In genomic region chr6:13420269-13420668, GRCh38 we compare ENCODE assay signal across 15 cellular contexts.
DNase-seq lines count a peak whose midpoint lies in the region; ATAC-seq and TF ChIP-seq lines count a peak whose summit lies in the region.
"Had no signal": no experiment of that assay in that cellular context is flagged by ENCODE, and none has a peak within 500 bp of the region (broad histone marks: within the 10 kb centered on the region; RNA-seq: fewer than 3 reads in every experiment).

No MANE protein-coding gene starts in this region.

- intact Hi-C loops in left ventricle myocardium inferior (cut with micrococcal nuclease): loop anchor here (10.0 kb wide), 1 partner anchor 65 kb away; the partner anchor contains the start of gene GFOD1

- H3K4me3 Mint-ChIP-seq in activated naive CD8-positive, alpha-beta T cell treated with anti-CD3 and anti-CD28 coated beads, Interleukin-2, amount 50 U/mL, for 24 hours: no peak overlapping the region
- H3K4me3 Mint-ChIP-seq: activated T-cell treated with anti-CD3 and anti-CD28 coated beads, Interleukin-2, amount 50 U/mL, for 24 hours had no signal

- no peak overlapping the region for H3K4ac ChIP-seq in trophoblast cell (ENCODE audit: low read depth, low read length)

- H3K36me3 ChIP-seq in DOHH2 (ENCODE audit: control insufficient read depth, low read length) (no peaks in the 10 kb centered on the region), left ventricle myocardium inferior (no peaks in the 10 kb centered on the region), trophoblast cell (ENCODE audit: control insufficient read depth in 1 of 2, insufficient read depth in 2 of 2, low read length in 2 of 2) (no peaks in the 10 kb centered on the region), BE2C (no peaks in the 10 kb centered on the region)

- TF ChIP-seq CTCF in DOHH2 (IDR thresholded peaks at IDR 0.05; ENCODE audit: low read depth, low read length, poor library complexity, severe bottlenecking) (no peak), left ventricle myocardium inferior (IDR thresholded peaks at IDR 0.05; ENCODE audit: borderline replicate concordance) (no peak), coronary artery (IDR thresholded peaks at IDR 0.05) (no peak), BE2C (IDR thresholded peaks at IDR 0.05; ENCODE audit: low read depth, low read length) (no peak)

- peaks cover 13% of the 10 kb centered on the region for H3K4me1 ChIP-seq in DOHH2 (ENCODE audit: control insufficient read depth, low read length)
- H3K4me1 ChIP-seq in left ventricle myocardium inferior: peaks cover 92% of the 10 kb centered on the region
- peaks cover 23 to 26% of the 10 kb centered on the region in 2 experiments for H3K4me1 ChIP-seq in trophoblast cell (ENCODE audit: control insufficient read depth in 1 of 2, insufficient read depth in 2 of 2, low read length in 2 of 2)
- H3K4me1 ChIP-seq in BE2C: peaks cover 8% of the 10 kb centered on the region; the same call in 1 of the 2 replicates

- H3K79me2 ChIP-seq in DOHH2 (ENCODE audit: control insufficient read depth, low read length) (no peaks in the 10 kb centered on the region), trophoblast cell (ENCODE audit: control insufficient read depth, insufficient read depth, low read length, poor library complexity) (peaks cover 2% of the 10 kb centered on the region)

- H4K12ac ChIP-seq in trophoblast cell (ENCODE audit: low read depth, low read length): no peak overlapping the region

- H3K27me3 ChIP-seq in DOHH2 (ENCODE audit: control insufficient read depth, low read length) (no peaks in the 10 kb centered on the region), left ventricle myocardium inferior (ENCODE audit: low read depth) (no peaks in the 10 kb centered on the region), trophoblast cell (ENCODE audit: insufficient read depth, low read length) (no peaks in the 10 kb centered on the region), BE2C (no peaks in the 10 kb centered on the region)

- peaks cover 30% of the 10 kb centered on the region for H3K36me3 Mint-ChIP-seq in activated naive CD8-positive, alpha-beta T cell treated with anti-CD3 and anti-CD28 coated beads, Interleukin-2, amount 50 U/mL, for 24 hours (ENCODE audit: low read depth)

- no peak overlapping the region for H2AFZ ChIP-seq in trophoblast cell (ENCODE audit: insufficient read depth, low read length, poor library complexity)

- peaks cover 15% of the 10 kb centered on the region for H3K79me1 ChIP-seq in trophoblast cell (ENCODE audit: low read length)

- peak overlapping the region; percentile 75 for H4K91ac ChIP-seq in trophoblast cell (ENCODE audit: low read depth, low read length)

- H3K9me2 ChIP-seq in DOHH2 (replicated peaks; ENCODE audit: control insufficient read depth, low read length): no peaks in the 10 kb centered on the region

- peak overlapping the region; percentile 49 for H3K27ac Mint-ChIP-seq in activated naive CD8-positive, alpha-beta T cell treated with anti-CD3 and anti-CD28 coated beads, Interleukin-2, amount 50 U/mL, for 24 hours
- H3K27ac Mint-ChIP-seq: activated naive CD4-positive, alpha-beta T cell treated with anti-CD3 and anti-CD28 coated beads, Interleukin-2, amount 50 U/mL, for 72 hours; activated T-cell treated with anti-CD3 and anti-CD28 coated beads, Interleukin-2, amount 50 U/mL, for 24 hours had no signal

- no peak overlapping the region for H2BK5ac ChIP-seq in trophoblast cell (ENCODE audit: low read depth, low read length, poor library complexity)

- H3F3A ChIP-seq in DOHH2 (ENCODE audit: control insufficient read depth, insufficient read depth): no peaks in the 10 kb centered on the region

- no peak overlapping the region for H3K23ac ChIP-seq in trophoblast cell (ENCODE audit: low read length)

- H3K4me3 ChIP-seq in DOHH2 (ENCODE audit: low read length) (no peak overlapping the region), left ventricle myocardium inferior (no peak overlapping the region), trophoblast cell (ENCODE audit: low read depth, low read length) (no peak overlapping the region), coronary artery (no peak overlapping the region), BE2C (ENCODE audit: low read depth, low read length) (no peak overlapping the region)

- H3K9me3 Mint-ChIP-seq in activated naive CD8-positive, alpha-beta T cell treated with anti-CD3 and anti-CD28 coated beads, Interleukin-2, amount 50 U/mL, for 24 hours: peaks cover 6% of the 10 kb centered on the region

- H2BK120ac ChIP-seq in trophoblast cell (ENCODE audit: insufficient read depth, low read length, poor library complexity): no peak overlapping the region

- peak overlapping the region; percentile 19 for H2BK12ac ChIP-seq in trophoblast cell (ENCODE audit: low read length)

- no peaks in the 10 kb centered on the region for H4K20me1 ChIP-seq in DOHH2 (ENCODE audit: control insufficient read depth, insufficient read depth, low read depth, low read length)

- H3K9me3 ChIP-seq in DOHH2 (ENCODE audit: control insufficient read depth, insufficient read depth, low read length): no peaks in the 10 kb centered on the region
- no peaks in the 10 kb centered on the region for H3K9me3 ChIP-seq in left ventricle myocardium inferior (replicated peaks)
- H3K9me3 ChIP-seq in trophoblast cell (ENCODE audit: insufficient read depth, low read depth, low read length): no peaks in the 10 kb centered on the region
- H3K9me3 ChIP-seq in BE2C: no peaks in the 10 kb centered on the region

- H4K8ac ChIP-seq in trophoblast cell (ENCODE audit: low read depth, low read length): no peak overlapping the region

- peaks cover 40% of the 10 kb centered on the region for H3K4me1 Mint-ChIP-seq in activated naive CD8-positive, alpha-beta T cell treated with anti-CD3 and anti-CD28 coated beads, Interleukin-2, amount 50 U/mL, for 24 hours

- no peak overlapping the region for H3K27ac ChIP-seq in DOHH2 (ENCODE audit: low read depth, low read length)
- H3K27ac ChIP-seq in left ventricle myocardium inferior (replicated peaks): peak overlapping the region; percentile 80
- peak overlapping the region; percentile 55 for H3K27ac ChIP-seq in trophoblast cell (ENCODE audit: low read depth, low read length)
- no peak overlapping the region for H3K27ac ChIP-seq in coronary artery

- H3K4me2 ChIP-seq in DOHH2 (ENCODE audit: low read length) (peak overlapping the region; percentile 28), trophoblast cell (ENCODE audit: low read length) (no peak overlapping the region)

- peak overlapping the region; percentile 46 for H3K14ac ChIP-seq in trophoblast cell (ENCODE audit: low read length)

- H2AK5ac ChIP-seq in trophoblast cell (ENCODE audit: low read length): no peak overlapping the region

- no peak overlapping the region for H3K18ac ChIP-seq in trophoblast cell (ENCODE audit: low read length)

- no peak for DNase-seq in activated naive CD8-positive, alpha-beta T cell treated with anti-CD3 and anti-CD28 coated beads, Interleukin-2, amount 50 U/mL, for 24 hours
- DNase-seq in left ventricle myocardium inferior (no peak), trophoblast cell (no peak), coronary artery (ENCODE audit: low spot score) (no peak), NCI-H226 (no peak), BE2C (no peak)
- no peak for DNase-seq in activated CD4-positive, alpha-beta T cell treated with anti-CD3 and anti-CD28 coated beads, Interleukin-2, amount 50 U/mL, for 48 hours
- DNase-seq: activated CD4-positive, alpha-beta T cell treated with anti-CD3 and anti-CD28 coated beads, Interleukin-2, amount 50 U/mL, for 1 hour; activated T-cell treated with anti-CD3 and anti-CD28 coated beads, Interleukin-2, amount 50 U/mL, for 24 hours; DMS153; NCI-H1694 treated with DMSO at 0.1 percent for 48 hours; NCI-H524; stimulated activated naive CD4-positive, alpha-beta T cell treated with Interleukin-2 at 50 U/mL for 16 hours had no signal

- no peaks in the 10 kb centered on the region for H3K27me3 Mint-ChIP-seq in activated naive CD8-positive, alpha-beta T cell treated with anti-CD3 and anti-CD28 coated beads, Interleukin-2, amount 50 U/mL, for 24 hours
- H3K27me3 Mint-ChIP-seq: activated T-cell treated with anti-CD3 and anti-CD28 coated beads, Interleukin-2, amount 50 U/mL, for 24 hours had no signal

- H3K9ac ChIP-seq in trophoblast cell (ENCODE audit: low read length): no peak overlapping the region

- WGBS in trophoblast cell (ENCODE audit: extremely low coverage, insufficient coverage, insufficient read length): no CpG with 5 or more reads among the region's 6 CpGs

- ATAC-seq in activated naive CD8-positive, alpha-beta T cell treated with anti-CD3 and anti-CD28 coated beads, Interleukin-2, amount 50 U/mL, for 24 hours: no peak

Comparison
In these comparisons a context has a peak if more than half of its experiments do, and no peak if none do; other contexts are left out.
1. H3K27ac ChIP-seq: peak in left ventricle myocardium inferior (single experiment) and trophoblast cell (single experiment); none in DOHH2 (single experiment) and coronary artery (0 of 2).